In the genomic region with DNA sequence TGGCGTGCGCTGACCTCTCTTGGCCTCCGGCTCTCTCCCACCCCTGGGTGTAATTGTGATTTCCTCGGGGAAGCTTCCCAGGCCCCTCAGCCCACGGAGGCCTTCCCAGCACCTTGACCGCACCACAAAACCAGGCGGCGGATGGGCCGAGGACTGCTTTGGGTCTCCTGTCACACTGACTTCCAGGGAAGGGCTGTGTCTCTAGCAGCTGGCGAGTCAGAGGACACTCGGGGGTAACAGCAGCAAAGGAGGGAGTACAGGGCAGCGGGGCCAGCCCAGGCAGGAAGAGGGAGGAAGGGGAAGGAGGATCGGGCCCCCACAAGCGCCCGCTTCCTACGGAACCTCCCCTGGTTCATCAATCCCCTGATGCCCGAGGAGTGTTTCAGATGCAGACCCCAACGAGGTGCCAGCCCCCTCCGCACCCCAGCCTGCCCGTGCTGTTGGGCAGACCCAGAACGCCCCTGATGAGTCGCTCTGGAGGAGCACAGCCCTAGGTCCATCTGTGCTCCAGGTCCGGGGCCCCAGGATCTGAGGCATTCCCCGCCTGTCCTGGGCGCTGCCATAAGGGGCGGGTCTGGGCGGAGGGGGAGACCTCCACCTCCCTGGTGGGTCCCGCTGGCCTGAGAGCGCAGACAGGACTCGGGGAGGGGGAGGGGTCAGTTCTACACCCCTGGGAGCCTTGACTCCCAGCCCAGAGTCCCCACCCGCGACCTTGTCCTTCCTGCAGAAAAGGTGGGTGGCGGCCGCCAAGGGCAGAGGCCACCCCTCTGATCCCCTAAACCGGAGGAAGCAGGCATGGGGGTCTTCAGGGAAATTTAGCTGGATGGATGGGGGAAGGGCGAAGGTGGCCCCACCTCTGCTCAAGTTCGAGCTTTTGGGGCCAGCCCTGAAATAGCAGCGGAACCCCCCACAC, we compare ENCODE assay signal across 34 cellular contexts. TPM values are rescaled to one million over a fixed set of nuclear protein-coding genes. Genes with fewer than 3 reads are reported as not detected.
DNase-seq lines count a peak whose midpoint lies in the region; ATAC-seq, FAIRE-seq and TF ChIP-seq lines count a peak whose summit lies in the region.
"Had no signal": no experiment of that assay in that cellular context is flagged by ENCODE, and none has a peak within 500 bp of the region (broad histone marks: within the 10 kb centered on the region; RNA-seq: fewer than 3 reads in every experiment).

No MANE protein-coding gene starts in this region.

- peaks cover 10% of the 10 kb centered on the region; the same call in 1 of the 2 replicates for H3K23me2 ChIP-seq in H1 (ENCODE audit: low read depth, low read length)

- H3K4ac ChIP-seq in H1 (replicated peaks; ENCODE audit: insufficient read length, low read depth, low read length): no peak overlapping the region

- H2AK5ac ChIP-seq in H1 (ENCODE audit: low read depth, low read length): no peak overlapping the region

- H2BK12ac ChIP-seq in H1 (ENCODE audit: low read depth, low read length): no peak overlapping the region

- H4K20me1 ChIP-seq in H1 (replicated peaks in 1 of 2; ENCODE audit: control insufficient read depth in 1 of 2, insufficient read depth in 2 of 2, low read length in 2 of 2) (peaks cover 0 to 4% of the 10 kb centered on the region in 2 experiments), GM23248 (ENCODE audit: insufficient read depth) (no peaks in the 10 kb centered on the region)

- no peak overlapping the region for H4K5ac ChIP-seq in H1 (ENCODE audit: insufficient read length, low read depth, low read length)

- no peak overlapping the region for H2BK20ac ChIP-seq in H1 (ENCODE audit: low read length)

- H3K4me1 ChIP-seq in right atrium auricular region (peaks cover 0 to 30% of the 10 kb centered on the region in 2 donors), H1 (replicated peaks in 1 of 4; ENCODE audit: control insufficient read depth in 3 of 4, insufficient read depth in 4 of 4, low read length in 3 of 4) (peaks cover 0 to 21% (median 15%) of the 10 kb centered on the region in 4 experiments; a peak in 6 of 7 replicates), iPS-20b (ENCODE audit: insufficient read depth, low read length) (no peaks in the 10 kb centered on the region), spleen (peaks cover 0 to 19% (median 11%) of the 10 kb centered on the region in 6 donors), GM23248 (ENCODE audit: insufficient read depth) (no peaks in the 10 kb centered on the region)
- H3K4me1 ChIP-seq: SJCRH30 had no signal

- DNase-seq in Right ventricle myocardium inferior (ENCODE audit: missing footprints): peak; percentile 56
- DNase-seq in right atrium auricular region (ENCODE audit: low spot score): no peak
- DNase-seq in H1 (ENCODE audit: low read depth in 1 of 2, low spot score in 2 of 2): no peak
- no peak for DNase-seq in spleen
- no peak for DNase-seq in NCI-H1417 treated with DMSO at 0.1 percent for 48 hours (lab: John Stamatoyannopoulos, UW)
- DNase-seq in NAMALWA (ENCODE audit: low spot score): no peak
- DNase-seq in GM23248: no peak
- DNase-seq: activated CD4-positive, alpha-beta memory T cell treated with anti-CD3 and anti-CD28 coated beads, Interleukin-2, amount 10 ng/mL, durations not matched to agents 7 days and 5 days; activated CD4-positive, CD25-positive, alpha-beta regulatory T cell; activated naive CD8-positive, alpha-beta T cell treated with anti-CD3 and anti-CD28 coated beads for 36 hours; aorta; central memory CD4-positive, alpha-beta T cell; dermis blood vessel endothelial cell; EL; left colon; mesenchymal stem cell; NCI-H2029; NK-92 treated with Interleukin-12 subunit alpha and Interleukin-12 subunit beta, amount 100 ng/mL, for 24 hours; Peyer's patch; SJCRH30; stimulated activated CD4-positive, alpha-beta T cell treated with anti-CD3 and anti-CD28 coated beads, Interleukin-1b, Interleukin-23, amount 100 ng/mL, for 48 hours; stimulated activated CD8-positive, alpha-beta memory T cell treated with anti-CD3 and anti-CD28 coated beads, Interleukin-4, amount 100 ng/mL, for 48 hours; stimulated activated naive CD8-positive, alpha-beta T cell treated with anti-CD3 and anti-CD28 coated beads, Interleukin-15, amount 100 ng/mL, for 72 hours; T1000 had no signal

- H3K9me2 ChIP-seq in GM23248 (ENCODE audit: insufficient read depth): no peaks in the 10 kb centered on the region

- H3K27me3 ChIP-seq in right atrium auricular region (peaks cover 0 to 8% of the 10 kb centered on the region in 2 donors), H1 (replicated peaks in 1 of 4; ENCODE audit: control insufficient read depth in 3 of 4, extremely low read depth in 1 of 4, insufficient read depth in 3 of 4, low read length in 3 of 4) (peaks cover 0 to 29% (median 18%) of the 10 kb centered on the region in 4 experiments; a peak in 6 of 7 replicates), iPS-20b (ENCODE audit: insufficient read depth, low read length) (peaks cover 44% of the 10 kb centered on the region), spleen (replicated peaks in 1 of 7) (peaks cover 4 to 87% (median 25%) of the 10 kb centered on the region in 7 donors), GM23248 (replicated peaks; ENCODE audit: insufficient read depth) (peaks cover 4% of the 10 kb centered on the region)

- H3K9me3 ChIP-seq in right atrium auricular region: no peaks in the 10 kb centered on the region
- H3K9me3 ChIP-seq in H1 (ENCODE audit: insufficient read depth in 2 of 2, low read depth in 1 of 2, low read length in 1 of 2): no peaks in the 10 kb centered on the region
- H3K9me3 ChIP-seq in iPS-20b (ENCODE audit: insufficient read depth, low read depth, low read length): no peaks in the 10 kb centered on the region
- H3K9me3 ChIP-seq in spleen: no peaks in the 10 kb centered on the region
- H3K9me3 ChIP-seq in GM23248 (ENCODE audit: low read depth): no peaks in the 10 kb centered on the region
- H3K9me3 ChIP-seq: Peyer's patch, SJCRH30, tibial nerve had no signal

- H3K18ac ChIP-seq in H1 (ENCODE audit: extremely low read depth, low read length): no peak overlapping the region; the same call in 1 of the 2 replicates

- no peak overlapping the region for H3K14ac ChIP-seq in H1 (ENCODE audit: insufficient read length)

- no peak for TF ChIP-seq RAD21 in H1 (IDR thresholded peaks at IDR 0.05 in 1 of 2, conservative IDR thresholded peaks at IDR 0.05 in 1 of 2; ENCODE audit: low read depth in 2 of 2, low read length in 2 of 2)

- WGBS in H1 (ENCODE audit: extremely low coverage in 1 of 2, insufficient coverage in 1 of 2, insufficient read length in 1 of 2, insufficient replicate concordance in 2 of 2, low coverage in 1 of 2, low lambda C conversion rate in 2 of 2, missing lambda C conversion rate in 1 of 2), 2 experiments: 44% methylated on average over 28 of the region's 38 CpGs; no CpG with 5 or more reads in 1 of the 2 experiments
- 21 to 27% (median 24%) methylated on average over 27 to 38 of the region's 38 CpGs for WGBS in spleen, 5 donors
- 24 to 25% methylated on average over 29 to 36 of the region's 38 CpGs for WGBS in GM23248 (ENCODE audit: low coverage in 1 of 2, low lambda C conversion rate in 2 of 2, missing lambda C conversion rate in 2 of 2), 2 experiments

- peak overlapping the region; percentile 72 to 81 for H3K4me2 ChIP-seq in H1 (ENCODE audit: insufficient read depth in 1 of 2, low read depth in 2 of 2, low read length in 2 of 2)
- no peak overlapping the region for H3K4me2 ChIP-seq in GM23248 (ENCODE audit: unreplicated experiment)

- in situ Hi-C loops in GM23248 (cut with MboI): no loop called here

- TF ChIP-seq POLR2A in H1 (IDR thresholded peaks at IDR 0.05; ENCODE audit: control extremely low read depth in 1 of 2, low read depth in 2 of 2, low read length in 2 of 2) (no peak), spleen (IDR thresholded peaks at IDR 0.05) (no peak)

- H3K79me2 ChIP-seq in H1 (ENCODE audit: control insufficient read depth in 1 of 2, insufficient read depth in 2 of 2, low read length in 2 of 2): no peaks in the 10 kb centered on the region
- no peaks in the 10 kb centered on the region for H3K79me2 ChIP-seq in GM23248 (ENCODE audit: insufficient read depth)

- TF ChIP-seq CTCF in right atrium auricular region (IDR thresholded peaks at IDR 0.05): no peak
- TF ChIP-seq CTCF in H1 (IDR thresholded peaks at IDR 0.05; ENCODE audit: control extremely low read depth in 1 of 3, insufficient read depth in 1 of 3, low read depth in 1 of 3, low read length in 3 of 3): no peak
- TF ChIP-seq CTCF in spleen (IDR thresholded peaks at IDR 0.05 in 8 of 11, conservative IDR thresholded peaks at IDR 0.05 in 3 of 11): no peak

- CTCF ChIA-PET in H1 (lab: Charles Lee; ENCODE audit: partially characterized antibody): interaction anchor here (0.6 to 8.1 kb wide), 8 partner anchors 10 to 1166 kb away, joined by 3 to 85 read pairs (median 4); no protein-coding TSS in a partner anchor

- no peak overlapping the region for H3K23ac ChIP-seq in H1 (ENCODE audit: insufficient read length)

- FAIRE-seq in H1 (lab: Jason Lieb, UNC): no peak
- FAIRE-seq: D721Med, endothelial cell of umbilical vein, GM12891, H54 had no signal

- H2BK120ac ChIP-seq in H1 (replicated peaks; ENCODE audit: low read depth, low read length): peak overlapping the region; percentile 64

- intact Hi-C loops in Right ventricle myocardium inferior (cut with DNase I): no loop called here
- intact Hi-C loops in spleen (cut with DNase I; ENCODE audit: low total_unique reads): no loop called here

- no peak overlapping the region for H3K9ac ChIP-seq in H1 (replicated peaks in 1 of 4; ENCODE audit: extremely low read depth in 1 of 4, low read depth in 3 of 4, low read length in 3 of 4)
- H3K9ac ChIP-seq in iPS-20b (ENCODE audit: low read depth, low read length): no peak overlapping the region
- no peak overlapping the region for H3K9ac ChIP-seq in GM23248

- no peak overlapping the region for H3K27ac ChIP-seq in right atrium auricular region
- no peak overlapping the region for H3K27ac ChIP-seq in H1 (ENCODE audit: low read depth, low read length)
- no peak overlapping the region for H3K27ac ChIP-seq in iPS-20b (ENCODE audit: low read length)
- H3K27ac ChIP-seq in spleen: no peak overlapping the region
- no peak overlapping the region for H3K27ac ChIP-seq in GM23248
- H3K27ac ChIP-seq: 22Rv1, Peyer's patch, SJCRH30, skin epidermis, tibial nerve had no signal

- no peak overlapping the region for H4K91ac ChIP-seq in H1 (replicated peaks; ENCODE audit: insufficient read length, low read length)

- no peak for TF ChIP-seq EP300 in H1 (IDR thresholded peaks at IDR 0.05; ENCODE audit: borderline replicate concordance in 1 of 2, low read depth in 2 of 2, low read length in 2 of 2)

- peak overlapping the region; percentile 71; the same call in 1 of the 2 replicates for H4K8ac ChIP-seq in H1 (ENCODE audit: extremely low read depth, insufficient read depth, low read length)

- ATAC-seq in Right ventricle myocardium inferior: no peak
- ATAC-seq: left colon had no signal

- POLR2A ChIA-PET in H1 (lab: Charles Lee; ENCODE audit: partially characterized antibody): interaction anchor here (0.7 to 1.7 kb wide), 8 partner anchors 10 to 160 kb away, joined by 3 to 5 read pairs (median 3); a partner anchor contains a TSS

- no peak overlapping the region; the same call in 1 of the 2 replicates for H2AFZ ChIP-seq in H1 (ENCODE audit: low read length)
- no peak overlapping the region for H2AFZ ChIP-seq in GM23248

- H3F3A ChIP-seq in GM23248 (ENCODE audit: insufficient read depth): no peaks in the 10 kb centered on the region

- H3K36me3 ChIP-seq in right atrium auricular region: no peaks in the 10 kb centered on the region
- H3K36me3 ChIP-seq in H1 (ENCODE audit: control insufficient read depth in 2 of 4, insufficient read depth in 4 of 4, low read length in 3 of 4): no peaks in the 10 kb centered on the region
- no peaks in the 10 kb centered on the region for H3K36me3 ChIP-seq in iPS-20b (ENCODE audit: insufficient read depth, low read depth, low read length)
- H3K36me3 ChIP-seq in spleen: no peaks in the 10 kb centered on the region
- no peaks in the 10 kb centered on the region for H3K36me3 ChIP-seq in GM23248 (ENCODE audit: low read depth)
- H3K36me3 ChIP-seq: Peyer's patch, SJCRH30, tibial nerve had no signal

- no peak overlapping the region for H2BK5ac ChIP-seq in H1 (ENCODE audit: low read depth, low read length)

- no peaks in the 10 kb centered on the region for H3K79me1 ChIP-seq in H1 (ENCODE audit: low read depth, low read length)

- no peak overlapping the region for H2BK15ac ChIP-seq in H1 (ENCODE audit: low read length)

- no peak overlapping the region for H3K56ac ChIP-seq in H1 (replicated peaks; ENCODE audit: insufficient read length, low read depth, low read length)

- H3K4me3 ChIP-seq in right atrium auricular region: no peak overlapping the region
- peak overlapping the region; percentile 50 to 73 (median 52) for H3K4me3 ChIP-seq in H1 (ENCODE audit: extremely low read depth in 1 of 4, insufficient read depth in 2 of 4, low read depth in 3 of 4, low read length in 4 of 4)
- peak overlapping the region; percentile 59; the same call in 1 of the 2 replicates for H3K4me3 ChIP-seq in iPS-20b (ENCODE audit: low read length)
- peak overlapping the region; percentile 8 to 48 (median 22) for H3K4me3 ChIP-seq in spleen
- H3K4me3 ChIP-seq in GM23248: no peak overlapping the region
- H3K4me3 ChIP-seq: Peyer's patch, SJCRH30, skin epidermis had no signal

RNA-seq across cellular contexts. Expression of a gene that starts 1.0 kb away (rescaled TPM):
- 2.3 TPM for total RNA-seq in Right ventricle myocardium inferior
- total RNA-seq in right atrium auricular region: not detected
- 2.7 and 5.7 TPM in 2 replicates for total RNA-seq in H1 (2021; fragmentation: NEBNext Ultra II Directional; extraction: Animal tissue kit (Norgen Biotek cat#: 25700))
- polyA plus RNA-seq in H1 (2011; rRNA removed): 4.3 and 5.0 TPM in 2 replicates
- 1.8 TPM for polyA plus RNA-seq in H1 (2011; cell fraction: cytosol; rRNA removed)
- polyA plus RNA-seq in H1 (2011; cell fraction: nucleus; rRNA removed): 4.9 TPM
- 2.0 to 4.0 TPM (median 2.5 TPM) in 4 replicates for polyA plus RNA-seq in H1 (2012, experiment 1 of 2)
- 1.6 TPM for polyA plus RNA-seq in H1 (2012, experiment 2 of 2)
- polyA plus RNA-seq in H1 (2013, experiment 1 of 2): 4.1 TPM
- polyA plus RNA-seq in H1 (2013, experiment 2 of 2): 3.8 TPM
- 5.6 and 11.1 TPM in 2 replicates for polyA minus RNA-seq in H1 (2011; rRNA and poly(A)+ RNA removed)
- 8.4 TPM for polyA minus RNA-seq in H1 (2011; cell fraction: cytosol; rRNA and poly(A)+ RNA removed)
- polyA minus RNA-seq in H1 (2011; cell fraction: nucleus; rRNA and poly(A)+ RNA removed): 4.4 TPM
- total RNA-seq in spleen: 10 to 100 TPM in 1 of 7 donors, 1 to 10 TPM in 4, under 1 TPM in 2; 0.74 to 13.8 (median 1.7) TPM
- under 1 TPM in 2 of 3 donors, not detected in 1; 0.15 to 0.86 TPM for polyA plus RNA-seq in spleen
- total RNA-seq in GM23248 (2014; rRNA removed; shearing (Covaris generic)): not detected in 2 replicates
- polyA plus RNA-seq in GM23248 (2016; fragmentation: Nextera tagmentation; extraction: Ambion mirVana): not detected in 2 replicates
- total RNA-seq: activated CD4-positive, alpha-beta memory T cell treated with anti-CD3 and anti-CD28 coated beads, Interleukin-2, amount 10 ng/mL, durations not matched to agents 7 days and 5 days; activated naive CD8-positive, alpha-beta T cell treated with anti-CD3 and anti-CD28 coated beads for 36 hours; aorta; dermis blood vessel endothelial cell; endothelial cell of umbilical vein; fibroblast of lung; left colon; Peyer's patch; pulmonary artery endothelial cell had no signal
- polyA plus RNA-seq: aorta, endothelial cell of umbilical vein, fibroblast of lung had no signal

Comparison
In these comparisons a context has a peak if more than half of its experiments do, and no peak if none do; other contexts are left out.
1. H3K4me3 ChIP-seq: peak in H1 (4 of 4), iPS-20b (single experiment) and spleen (8 of 8); none in right atrium auricular region (0 of 2) and GM23248 (single experiment).